ENCODE assay signal across 8 cellular contexts in the genomic region with DNA sequence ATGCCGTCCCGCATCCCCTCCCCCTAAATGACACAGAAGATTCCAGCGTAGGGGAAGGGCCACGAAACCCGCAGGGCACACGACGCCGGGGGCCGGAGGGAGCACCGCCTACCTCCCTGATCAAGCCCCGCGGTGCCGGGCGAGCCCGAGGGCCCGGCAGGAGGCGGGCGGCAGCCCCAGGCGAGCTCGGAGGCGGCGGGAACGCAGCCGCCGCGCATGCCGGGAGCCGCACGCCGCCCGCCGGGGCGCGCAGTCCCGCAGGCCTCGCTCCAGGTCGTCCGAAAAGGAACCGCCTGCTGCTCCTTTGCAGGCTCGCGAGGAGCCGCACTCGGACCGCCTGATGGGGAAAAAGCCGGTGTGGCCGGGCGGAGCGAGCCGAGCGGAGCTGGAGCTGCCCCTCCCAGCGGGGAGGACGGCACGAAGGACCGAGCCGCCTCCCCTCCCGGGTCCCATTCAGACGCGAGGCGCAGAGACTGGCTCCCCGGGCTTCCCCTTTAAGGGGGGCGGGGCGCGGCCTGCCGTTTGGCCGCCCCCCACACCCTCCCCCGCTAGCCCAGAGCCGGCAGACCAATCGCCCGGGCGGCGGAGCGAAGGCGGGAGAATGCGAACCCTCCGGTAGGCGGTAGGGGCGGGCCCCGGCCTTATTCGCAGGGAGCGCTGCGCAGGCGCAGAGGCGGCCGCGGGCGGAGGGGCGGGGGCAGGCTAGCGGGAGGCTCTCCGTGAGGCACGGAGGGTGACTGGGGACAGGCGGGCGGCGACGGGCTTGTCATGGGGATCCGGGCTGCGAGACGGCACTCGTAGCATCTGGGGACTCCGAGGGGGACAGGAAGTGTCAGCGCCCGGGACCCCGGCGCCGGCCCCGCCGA. TPM values are rescaled to one million over a fixed set of nuclear protein-coding genes. Genes with fewer than 3 reads are reported as not detected.
DNase-seq lines count a peak whose midpoint lies in the region; ATAC-seq, FAIRE-seq and TF ChIP-seq lines count a peak whose summit lies in the region.

No MANE protein-coding gene starts in this region.

- POLR2A ChIA-PET in BJ (lab: Charles Lee), result interaction anchor here (0.6 kb wide), 1 partner anchor 175 kb away, joined by 3 read pairs; no protein-coding TSS in a partner anchor

- no peaks in the 10 kb centered on the region for H3K27me3 ChIP-seq in BJ (ENCODE audit: control insufficient read depth, insufficient read depth, low read length)
- H3K27me3 ChIP-seq in colonic mucosa, result no peaks in the 10 kb centered on the region

- 0 out of 2 replicates have a peak, but pooled peaks have one; percentile 17 for TF ChIP-seq CTCF in BJ (IDR thresholded peaks at IDR 0.05; ENCODE audit: insufficient read depth, low read depth, low read length)
- TF ChIP-seq CTCF in colonic mucosa (IDR thresholded peaks at IDR 0.05), result no peak

- CTCF ChIA-PET in BJ (lab: Yijun Ruan, JAX), result interaction anchor here (0.6 to 1.5 kb wide), 4 partner anchors 11 to 106 kb away, joined by 3 to 4 read pairs (median 3); no protein-coding TSS in a partner anchor

- intact Hi-C loops in colonic mucosa (cut with DNase I), result loop anchor here (10.0 kb wide), 1 partner anchor 49 kb away; no protein-coding TSS in a partner anchor

- H3K9ac ChIP-seq in colonic mucosa (ENCODE audit: low read depth in 2 of 2, low read length in 2 of 2), result peak overlapping the region; percentile 87 to 98

- peak overlapping the region; percentile 96 for H3K27ac ChIP-seq in colonic mucosa

- H3K4me3 ChIP-seq in BJ (ENCODE audit: low read depth, low read length), result peak overlapping the region; percentile 75
- H3K4me3 ChIP-seq in colonic mucosa, result peak overlapping the region; percentile 97

- H3K36me3 ChIP-seq in BJ (ENCODE audit: control insufficient read depth, insufficient read depth, low read length) (no peaks in the 10 kb centered on the region), colonic mucosa (no peaks in the 10 kb centered on the region)

- FAIRE-seq in GM19239 (lab: Jason Lieb, UNC), result peak; percentile 89

- DNase-seq in BJ (ENCODE audit: low read depth) (peak; percentile 87), GM19239 (ENCODE audit: insufficient read length, low spot score) (peak; percentile 70), NCI-H524 (lab: John Stamatoyannopoulos, UW) (peak; percentile 77 to 90), colonic mucosa (peak; percentile 99), left kidney (ENCODE audit: low read depth, low spot score) (peak; percentile 99)
- peak; percentile 99 for DNase-seq in activated CD4-positive, alpha-beta T cell treated with anti-CD3 and anti-CD28 coated beads for 48 hours
- DNase-seq in stimulated activated CD4-positive, alpha-beta T cell treated with anti-CD3 and anti-CD28 coated beads, Interleukin-2, amount 100 ng/mL, for 24 hours, result peak; percentile 99 to 100

- H3K9me3 ChIP-seq in colonic mucosa, result no peaks in the 10 kb centered on the region

- H3K4me1 ChIP-seq in colonic mucosa, result no peaks in the 10 kb centered on the region

- ATAC-seq in HG03457 (IDR thresholded peaks at IDR 0.05; ENCODE audit: unreplicated experiment), result peak; percentile 65

RNA-seq across cellular contexts. Expression of a gene that starts 0.6 kb away (rescaled TPM):
- 4.4 and 8.2 TPM in 2 replicates for polyA plus RNA-seq in BJ (2011; rRNA removed)
- 0.57 and 0.90 TPM in 2 replicates for polyA minus RNA-seq in BJ (2011; rRNA and poly(A)+ RNA removed)
- total RNA-seq in colonic mucosa, result 10 to 100 TPM; 11.0 to 15.3 TPM

RNA-seq across cellular contexts. Expression of a gene that starts 59.9 kb away (rescaled TPM):
- 9.4 and 12.0 TPM in 2 replicates for polyA plus RNA-seq in BJ (2011; rRNA removed)
- polyA minus RNA-seq in BJ (2011; rRNA and poly(A)+ RNA removed), result 6.7 and 9.0 TPM in 2 replicates
- total RNA-seq in colonic mucosa, result 10 to 100 TPM; 17.5 to 23.5 TPM

Comparison
In these comparisons a context has a peak if more than half of its experiments do, and no peak if none do; other contexts are left out.
1. Peak in every context shown above with its lines: DNase-seq, ATAC-seq, H3K4me3 ChIP-seq and H3K27ac ChIP-seq.